15 cellular contexts compared by ENCODE assay signal in the genomic region with DNA sequence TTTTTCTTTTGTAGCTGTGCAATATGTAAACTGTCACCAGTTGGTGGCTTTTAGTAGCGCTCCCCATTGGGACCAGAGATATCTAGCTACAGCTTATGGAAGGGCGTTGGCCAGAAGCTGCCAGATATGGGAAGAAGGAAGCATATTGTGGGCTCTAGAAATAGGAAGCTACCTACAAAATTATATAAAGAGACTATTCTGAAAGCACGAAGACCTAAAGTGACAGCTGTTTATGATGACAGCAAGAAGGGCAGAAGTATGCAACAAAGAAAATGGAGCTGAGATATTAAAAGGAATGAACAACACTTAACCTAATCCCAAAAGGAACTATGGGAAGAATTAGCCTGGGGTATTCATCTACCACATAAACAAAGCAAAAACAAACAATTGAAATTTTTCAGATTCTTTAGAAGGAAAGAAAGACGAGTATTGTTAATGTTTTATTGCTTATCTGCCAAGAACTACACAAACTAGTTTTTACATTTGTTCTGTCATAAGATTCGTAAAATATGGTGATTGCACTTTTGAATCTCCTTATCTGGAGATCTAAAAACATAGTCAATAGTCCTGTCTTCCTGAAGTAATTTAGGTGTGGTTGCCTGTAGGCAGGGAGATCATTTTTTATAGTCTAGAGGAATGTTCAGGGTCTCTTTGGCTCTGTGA.
DNase-seq lines count a peak whose midpoint lies in the region; ATAC-seq and FAIRE-seq lines count a peak whose summit lies in the region.
"Had no signal": no experiment of that assay in that cellular context is flagged by ENCODE, and none has a peak within 500 bp of the region (broad histone marks: within the 10 kb centered on the region; RNA-seq: fewer than 3 reads in every experiment).

No MANE protein-coding gene starts in this region.

- DNase-seq in HTR-8/SVneo (ENCODE audit: insufficient read length, low spot score) (peak; percentile 19), SK-MEL-5 (ENCODE audit: low read depth, low spot score) (peak; percentile 5), fibroblast of gingiva (ENCODE audit: low read depth) (peak; percentile 54), small intestine (no peak), cortex of kidney (lab: John Stamatoyannopoulos, UW) (no peak)
- DNase-seq in activated CD4-positive, CD25-positive, alpha-beta regulatory T cell treated with anti-CD3 and anti-CD28 coated beads, Interleukin-2, amount 50 U/mL, for 72 hours = no peak
- DNase-seq: activated T-cell treated with anti-CD3 and anti-CD28 coated beads, Interleukin-2, amount 50 U/mL, for 72 hours; body of pancreas; COR-L47; HCEC 1CT; right cardiac atrium; WERI-Rb-1 had no signal

- FAIRE-seq in HTR-8/SVneo (lab: Jason Lieb, UNC) = no peak
- FAIRE-seq in small intestine (lab: Jason Lieb, UNC) = peak; percentile 51

- H3K9me3 ChIP-seq in small intestine (ENCODE audit: control insufficient read depth, low read depth) = no peaks in the 10 kb centered on the region
- H3K9me3 ChIP-seq: body of pancreas had no signal

- ATAC-seq in GM18858 (IDR thresholded peaks at IDR 0.05; ENCODE audit: unreplicated experiment) = no peak
- ATAC-seq: activated T-cell treated with anti-CD3 and anti-CD28 coated beads, Interleukin-2, amount 50 U/mL, for 72 hours; body of pancreas; right cardiac atrium had no signal

- no peaks in the 10 kb centered on the region for H3K27me3 ChIP-seq in small intestine (ENCODE audit: control insufficient read depth in 2 of 2, insufficient read depth in 2 of 2, low read length in 2 of 2)
- H3K27me3 ChIP-seq: body of pancreas had no signal

- peaks cover 0 to 4% of the 10 kb centered on the region in 2 donors for H3K36me3 ChIP-seq in small intestine (ENCODE audit: control insufficient read depth in 2 of 2, insufficient read depth in 2 of 2, low read length in 2 of 2)
- H3K36me3 ChIP-seq: WERI-Rb-1 had no signal

- no peak overlapping the region for H3K27ac ChIP-seq in small intestine (ENCODE audit: low read depth in 1 of 2, low read length in 1 of 2)
- H3K27ac ChIP-seq: body of pancreas, KMS-11, RWPE1, WERI-Rb-1 had no signal

- H3K4me1 ChIP-seq in small intestine (ENCODE audit: control insufficient read depth in 2 of 2, insufficient read depth in 1 of 2, low read depth in 1 of 2, low read length in 1 of 2) = no peaks in the 10 kb centered on the region

- H3K4me3 ChIP-seq in small intestine (ENCODE audit: low read depth in 1 of 2, low read length in 2 of 2) = no peak overlapping the region
- H3K4me3 ChIP-seq: body of pancreas had no signal

- in situ Hi-C loops in SK-MEL-5 (cut with HindIII; ENCODE audit: low pct_unique_long_range_greater_than_20kb, low sequenced_read_pairs) = no loop called here

- 73 to 84% (median 74%) methylated on average over 5 of the region's 5 CpGs for WGBS in small intestine, 3 donors

Comparison
In these comparisons a context has a peak if more than half of its experiments do, and no peak if none do; other contexts are left out.
1. DNase-seq: peak in HTR-8/SVneo (single experiment), SK-MEL-5 (single experiment) and fibroblast of gingiva (single experiment); none in small intestine (single experiment), cortex of kidney (single experiment) and activated CD4-positive, CD25-positive, alpha-beta regulatory T cell treated with anti-CD3 and anti-CD28 coated beads, Interleukin-2, amount 50 U/mL, for 72 hours (single experiment).